ENCODE assay signal across 12 cellular contexts in the genomic region with DNA sequence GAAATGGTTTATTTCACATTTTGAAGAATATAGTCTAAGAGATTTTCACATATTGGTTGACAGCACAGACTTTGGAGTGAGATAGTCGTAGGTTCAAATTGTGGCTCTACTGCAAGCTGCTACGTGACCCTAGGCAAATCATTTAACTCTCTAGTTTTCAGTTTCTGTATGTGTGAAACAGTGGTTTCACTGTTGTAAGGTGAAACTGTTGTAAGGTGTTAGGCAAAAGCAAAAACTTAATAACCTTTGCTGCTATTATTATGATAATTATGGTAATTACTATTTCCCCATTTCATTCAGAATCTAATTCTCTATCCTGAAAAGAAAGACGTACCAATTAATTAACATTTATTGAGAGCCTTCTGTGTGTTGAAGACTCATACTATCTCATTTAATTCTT.
DNase-seq lines count a peak whose midpoint lies in the region; ATAC-seq, FAIRE-seq and TF ChIP-seq lines count a peak whose summit lies in the region.
"Had no signal": no experiment of that assay in that cellular context is flagged by ENCODE, and none has a peak within 500 bp of the region (broad histone marks: within the 10 kb centered on the region; RNA-seq: fewer than 3 reads in every experiment).

No MANE protein-coding gene starts in this region.

- peaks cover 24% of the 10 kb centered on the region for H3K36me3 Mint-ChIP-seq in HFFc6 (ENCODE audit: low read depth)

- H3K36me3 ChIP-seq in GM06990 (ENCODE audit: control insufficient read depth, insufficient read depth, low read length): peaks cover 4% of the 10 kb centered on the region
- H3K36me3 ChIP-seq in small intestine (ENCODE audit: control insufficient read depth in 2 of 2, insufficient read depth in 2 of 2, low read length in 2 of 2): no peaks in the 10 kb centered on the region

- H3K9me3 ChIP-seq in small intestine (ENCODE audit: control insufficient read depth, low read depth): no peaks in the 10 kb centered on the region

- H3K27me3 Mint-ChIP-seq in HFFc6 (ENCODE audit: insufficient read depth): peaks cover 1% of the 10 kb centered on the region; the same call in 1 of the 2 replicates

- no peaks in the 10 kb centered on the region for H3K4me1 ChIP-seq in small intestine (ENCODE audit: control insufficient read depth in 2 of 2, insufficient read depth in 1 of 2, low read depth in 1 of 2, low read length in 1 of 2)

- H3K4me3 Mint-ChIP-seq in HFFc6: no peak overlapping the region

- peak; percentile 47 for DNase-seq in GM06990 (ENCODE audit: extremely low read depth, insufficient read length)
- DNase-seq in coronary artery (ENCODE audit: low spot score): no peak
- DNase-seq in HFFc6: no peak
- DNase-seq in islet precursor cell: no peak
- no peak for DNase-seq in small intestine
- DNase-seq: activated CD4-positive, alpha-beta T cell treated with anti-CD3 and anti-CD28 coated beads, Interleukin-2, amount 50 U/mL, for 4 hours; caudate nucleus; left ventricle myocardium superior; SIG-M5 had no signal

- no peak for TF ChIP-seq CTCF in GM06990 (IDR thresholded peaks at IDR 0.05; ENCODE audit: insufficient read depth, low read length, poor library complexity, severe bottlenecking)
- TF ChIP-seq CTCF in coronary artery (IDR thresholded peaks at IDR 0.05): no peak
- TF ChIP-seq CTCF in HFFc6 (IDR thresholded peaks at IDR 0.05): no peak

- FAIRE-seq in small intestine (lab: Jason Lieb, UNC): no peak

- H3K27ac Mint-ChIP-seq in HFFc6: no peak overlapping the region

- no peak overlapping the region for H3K27ac ChIP-seq in coronary artery
- no peak overlapping the region for H3K27ac ChIP-seq in small intestine (ENCODE audit: low read depth in 1 of 2, low read length in 1 of 2)

- H3K4me3 ChIP-seq in GM06990 (replicated peaks; ENCODE audit: low read depth, low read length) (no peak overlapping the region), coronary artery (no peak overlapping the region), small intestine (ENCODE audit: low read depth in 1 of 2, low read length in 2 of 2) (no peak overlapping the region)

- peak; percentile 99 for ATAC-seq in GM19043 (IDR thresholded peaks at IDR 0.05; ENCODE audit: low read depth, unreplicated experiment)
- peak; percentile 98 for ATAC-seq in HG02610 (IDR thresholded peaks at IDR 0.05; ENCODE audit: unreplicated experiment)
- ATAC-seq in HG03439 (IDR thresholded peaks at IDR 0.05; ENCODE audit: unreplicated experiment): peak; percentile 96
- ATAC-seq: left ventricle myocardium superior had no signal

- no peaks in the 10 kb centered on the region for H3K4me1 Mint-ChIP-seq in HFFc6 (ENCODE audit: low read depth)

- no peaks in the 10 kb centered on the region for H3K9me3 Mint-ChIP-seq in HFFc6

- 45 to 61% (median 52%) methylated on average over 3 of the region's 3 CpGs for WGBS in small intestine, 3 donors

- H3K27me3 ChIP-seq in GM06990 (replicated peaks; ENCODE audit: control insufficient read depth, insufficient read depth, low read length) (no peaks in the 10 kb centered on the region), small intestine (ENCODE audit: control insufficient read depth in 2 of 2, insufficient read depth in 2 of 2, low read length in 2 of 2) (no peaks in the 10 kb centered on the region)
